Comparison of ENCODE assay signal across 9 cellular contexts in genomic region chr17:73998246-73999220, GRCh38.
A peak's percentile ranks its signal among the peaks of the same experiment; 100 is the strongest.
DNase-seq lines count a peak whose midpoint lies in the region; ATAC-seq, FAIRE-seq and TF ChIP-seq lines count a peak whose summit lies in the region.
"Had no signal": no experiment of that assay in that cellular context is flagged by ENCODE, and none has a peak within 500 bp of the region (broad histone marks: within the 10 kb centered on the region; RNA-seq: fewer than 3 reads in every experiment).

No MANE protein-coding gene starts in this region.

- TF ChIP-seq CTCF in astrocyte (IDR thresholded peaks at IDR 0.05; ENCODE audit: insufficient read depth, low read depth, low read length), result peak; percentile 29
- TF ChIP-seq CTCF in kidney (IDR thresholded peaks at IDR 0.05; ENCODE audit: borderline replicate concordance, extremely low read depth, insufficient read depth), result peak; percentile 64

- no peaks in the 10 kb centered on the region for H4K20me1 ChIP-seq in astrocyte (ENCODE audit: insufficient read depth, low read length)

- intact Hi-C loops in kidney (cut with DNase I), result no loop called here

- H3K36me3 Mint-ChIP-seq in astrocyte (ENCODE audit: low read depth, unreplicated experiment), result no peaks in the 10 kb centered on the region

- DNase-seq in NK-92 treated with Interleukin-12 subunit alpha and Interleukin-12 subunit beta, amount 100 ng/mL, for 24 hours (lab: John Stamatoyannopoulos, UW), result peak; percentile 38
- DNase-seq in NK-92 (lab: John Stamatoyannopoulos, UW; ENCODE audit: unreplicated experiment) (no peak), T-helper 1 cell (peak in 4 of 5 donors; percentile 27 to 48 (median 34)), astrocyte (ENCODE audit: low read depth) (no peak), kidney (no peak)
- DNase-seq in stimulated activated CD4-positive, alpha-beta T cell treated with anti-CD3 and anti-CD28 coated beads, TNF-alpha, amount 100 ng/mL, for 4 hours (ENCODE audit: low read depth in 3 of 3), result peak; percentile 23 to 32 (median 31)

- TF ChIP-seq EP300 in Ishikawa (IDR thresholded peaks at IDR 0.05; ENCODE audit: borderline replicate concordance), result no peak

- H3K9ac ChIP-seq in astrocyte (ENCODE audit: low read length) (no peak overlapping the region), kidney (ENCODE audit: low read length in 2 of 2) (no peak overlapping the region)

- H3K4me1 ChIP-seq in astrocyte (ENCODE audit: insufficient read depth, low read length) (no peaks in the 10 kb centered on the region), kidney (ENCODE audit: control insufficient read depth in 1 of 2, insufficient read depth in 1 of 2, low read depth in 1 of 2, low read length in 2 of 2) (no peaks in the 10 kb centered on the region)

- H3K27me3 ChIP-seq in astrocyte (ENCODE audit: insufficient read depth, low read length), result no peaks in the 10 kb centered on the region

- H3K27me3 Mint-ChIP-seq in astrocyte (ENCODE audit: low read depth, unreplicated experiment), result peaks cover 44% of the 10 kb centered on the region

- H3K4me3 Mint-ChIP-seq in astrocyte (ENCODE audit: unreplicated experiment), result no peak overlapping the region

- H3K27ac Mint-ChIP-seq in astrocyte (ENCODE audit: unreplicated experiment), result no peak overlapping the region

- FAIRE-seq in astrocyte (lab: Jason Lieb, UNC) (no peak), kidney (lab: Jason Lieb, UNC) (no peak)
- FAIRE-seq: G401.6 had no signal

- no peaks in the 10 kb centered on the region for H3K79me2 ChIP-seq in astrocyte (ENCODE audit: insufficient read depth, low read length)

- peak; percentile 57 for TF ChIP-seq RAD21 in Ishikawa (IDR thresholded peaks at IDR 0.05; ENCODE audit: low read depth)

- H3K9me3 Mint-ChIP-seq in astrocyte (ENCODE audit: unreplicated experiment), result no peaks in the 10 kb centered on the region

- no peak for ATAC-seq in GM18498 (IDR thresholded peaks at IDR 0.05; ENCODE audit: unreplicated experiment)

- no peaks in the 10 kb centered on the region for H3K36me3 ChIP-seq in astrocyte (ENCODE audit: insufficient read depth, low read length)
- H3K36me3 ChIP-seq in kidney (ENCODE audit: control insufficient read depth in 1 of 2, insufficient read depth in 2 of 2, low read length in 2 of 2), result no peaks in the 10 kb centered on the region

- H3K27ac ChIP-seq in astrocyte (ENCODE audit: low read depth, low read length), result no peak overlapping the region
- no peak overlapping the region for H3K27ac ChIP-seq in kidney (ENCODE audit: low read depth in 2 of 2, low read length in 2 of 2)

- H3K4me3 ChIP-seq in astrocyte (ENCODE audit: insufficient read depth, low read depth, low read length), result no peak overlapping the region
- H3K4me3 ChIP-seq in kidney (ENCODE audit: low read length in 2 of 2), result no peak overlapping the region

- H3K9me3 ChIP-seq in astrocyte (ENCODE audit: insufficient read depth, low read depth, low read length), result no peaks in the 10 kb centered on the region
- H3K9me3 ChIP-seq in kidney (ENCODE audit: control insufficient read depth in 1 of 2, low read length in 2 of 2), result no peaks in the 10 kb centered on the region

- no peaks in the 10 kb centered on the region for H3K4me1 Mint-ChIP-seq in astrocyte (ENCODE audit: low read depth, unreplicated experiment)

- no peak overlapping the region for H3K4me2 ChIP-seq in astrocyte (ENCODE audit: low read length)

- H2AFZ ChIP-seq in astrocyte (ENCODE audit: low read depth, low read length), result no peak overlapping the region

TF ChIP-seq in Ishikawa, 13 proteins besides CTCF, POLR2A, EP300 and RAD21:
- TF ChIP-seq MAX (IDR thresholded peaks at IDR 0.05) (no peak), USF1 (IDR thresholded peaks at IDR 0.05) (no peak), TCF12 (IDR thresholded peaks at IDR 0.05; ENCODE audit: low read depth) (no peak), TAF1 (IDR thresholded peaks at IDR 0.05; ENCODE audit: low read depth) (no peak), YY1 (IDR thresholded peaks at IDR 0.05; ENCODE audit: low read depth) (no peak), EGR1 (IDR thresholded peaks at IDR 0.05) (no peak), ZBTB7A (IDR thresholded peaks at IDR 0.05; ENCODE audit: low read depth) (no peak), FOXM1 (IDR thresholded peaks at IDR 0.05; ENCODE audit: borderline replicate concordance, low read depth) (no peak), NFIC (IDR thresholded peaks at IDR 0.05) (no peak), TEAD4 (IDR thresholded peaks at IDR 0.05) (no peak), CREB1 (IDR thresholded peaks at IDR 0.05; ENCODE audit: low read depth) (no peak), CEBPB (IDR thresholded peaks at IDR 0.05) (no peak)
- TF ChIP-seq, protein P1, sequence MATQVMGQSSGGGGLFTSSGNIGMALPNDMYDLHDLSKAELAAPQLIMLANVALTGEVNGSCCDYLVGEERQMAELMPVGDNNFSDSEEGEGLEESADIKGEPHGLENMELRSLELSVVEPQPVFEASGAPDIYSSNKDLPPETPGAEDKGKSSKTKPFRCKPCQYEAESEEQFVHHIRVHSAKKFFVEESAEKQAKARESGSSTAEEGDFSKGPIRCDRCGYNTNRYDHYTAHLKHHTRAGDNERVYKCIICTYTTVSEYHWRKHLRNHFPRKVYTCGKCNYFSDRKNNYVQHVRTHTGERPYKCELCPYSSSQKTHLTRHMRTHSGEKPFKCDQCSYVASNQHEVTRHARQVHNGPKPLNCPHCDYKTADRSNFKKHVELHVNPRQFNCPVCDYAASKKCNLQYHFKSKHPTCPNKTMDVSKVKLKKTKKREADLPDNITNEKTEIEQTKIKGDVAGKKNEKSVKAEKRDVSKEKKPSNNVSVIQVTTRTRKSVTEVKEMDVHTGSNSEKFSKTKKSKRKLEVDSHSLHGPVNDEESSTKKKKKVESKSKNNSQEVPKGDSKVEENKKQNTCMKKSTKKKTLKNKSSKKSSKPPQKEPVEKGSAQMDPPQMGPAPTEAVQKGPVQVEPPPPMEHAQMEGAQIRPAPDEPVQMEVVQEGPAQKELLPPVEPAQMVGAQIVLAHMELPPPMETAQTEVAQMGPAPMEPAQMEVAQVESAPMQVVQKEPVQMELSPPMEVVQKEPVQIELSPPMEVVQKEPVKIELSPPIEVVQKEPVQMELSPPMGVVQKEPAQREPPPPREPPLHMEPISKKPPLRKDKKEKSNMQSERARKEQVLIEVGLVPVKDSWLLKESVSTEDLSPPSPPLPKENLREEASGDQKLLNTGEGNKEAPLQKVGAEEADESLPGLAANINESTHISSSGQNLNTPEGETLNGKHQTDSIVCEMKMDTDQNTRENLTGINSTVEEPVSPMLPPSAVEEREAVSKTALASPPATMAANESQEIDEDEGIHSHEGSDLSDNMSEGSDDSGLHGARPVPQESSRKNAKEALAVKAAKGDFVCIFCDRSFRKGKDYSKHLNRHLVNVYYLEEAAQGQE (IDR thresholded peaks at IDR 0.05; ENCODE audit: low read depth), result no peak

Comparison
In these comparisons a context has a peak if more than half of its experiments do, and no peak if none do; other contexts are left out.
1. DNase-seq: peak in NK-92 treated with Interleukin-12 subunit alpha and Interleukin-12 subunit beta, amount 100 ng/mL, for 24 hours (single experiment), T-helper 1 cell (4 of 5) and stimulated activated CD4-positive, alpha-beta T cell treated with anti-CD3 and anti-CD28 coated beads, TNF-alpha, amount 100 ng/mL, for 4 hours (3 of 3); none in NK-92 (single experiment), astrocyte (single experiment) and kidney (single experiment).